1 cellular context compared by ENCODE assay signal in the genomic region with DNA sequence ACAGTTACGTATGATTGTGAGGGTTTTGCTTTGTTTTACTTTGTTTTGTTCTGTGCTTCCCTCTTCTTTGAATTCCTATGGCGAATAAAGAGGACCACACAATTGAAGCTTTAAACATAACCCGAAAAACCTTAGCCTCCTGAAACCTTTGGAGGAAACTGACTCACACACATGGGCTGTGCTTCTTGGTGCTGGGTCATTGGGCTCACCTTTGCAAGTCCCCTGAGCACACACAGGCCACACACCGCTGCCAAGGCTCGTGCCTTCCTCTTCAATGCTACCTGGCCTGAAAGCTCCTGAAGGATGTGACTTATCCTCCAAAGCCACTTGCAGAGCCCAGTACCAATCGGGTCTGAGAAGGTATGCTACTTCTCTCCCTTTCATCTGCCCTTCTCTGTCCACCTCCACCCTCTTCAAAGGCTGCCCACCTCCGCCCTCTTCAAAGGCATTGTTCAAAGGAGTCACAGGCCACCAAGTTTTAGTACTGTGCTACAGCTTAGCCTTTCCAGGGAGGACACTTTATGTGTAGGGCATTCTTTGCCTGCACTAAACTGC.
TF ChIP-seq lines count a peak whose summit lies in the region.

No MANE protein-coding gene starts in this region.

TF ChIP-seq in H1, 55 proteins besides CTCF, POLR2A, EP300 and RAD21 (continued from another document):
- no peak for TF ChIP-seq E2F6 (IDR thresholded peaks at IDR 0.05)
